8 cellular contexts compared by ENCODE assay signal in genomic region chr14:45253070-45253753, GRCh38. TPM values are rescaled to one million over a fixed set of nuclear protein-coding genes. Genes with fewer than 3 reads are reported as not detected.
A peak's percentile ranks its signal among the peaks of the same experiment; 100 is the strongest.
DNase-seq lines count a peak whose midpoint lies in the region; ATAC-seq and TF ChIP-seq lines count a peak whose summit lies in the region.

MIS18BP1 (minus strand) TSS chr14:45253202; CDS start chr14:45247286, 5,916 bp downstream.

- POLR2A ChIA-PET in BJ (lab: Charles Lee) = interaction anchor here (0.6 kb wide), 1 partner anchor 100 kb away, joined by 3 read pairs; no protein-coding TSS in a partner anchor

- peak within 1 kb of the TSS; percentile 74 for H3K4me3 ChIP-seq in BJ (ENCODE audit: low read depth, low read length)
- peak within 1 kb of the TSS; percentile 67 for H3K4me3 ChIP-seq in choroid plexus epithelial cell (ENCODE audit: low read depth, low read length)
- peak within 1 kb of the TSS; percentile 96 for H3K4me3 ChIP-seq in kidney epithelial cell (ENCODE audit: low read depth, low read length)

- TF ChIP-seq CTCF in BJ (IDR thresholded peaks at IDR 0.05; ENCODE audit: insufficient read depth, low read depth, low read length) = peak; percentile 75
- TF ChIP-seq CTCF in choroid plexus epithelial cell (conservative IDR thresholded peaks at IDR 0.05; ENCODE audit: low read depth, low read length) = peak; percentile 57
- TF ChIP-seq CTCF in kidney epithelial cell (IDR thresholded peaks at IDR 0.05; ENCODE audit: insufficient read depth, low read length, poor library complexity, severe bottlenecking) = peak; percentile 72

- DNase-seq in BJ (ENCODE audit: low read depth) (peak; percentile 85), GM19238 (ENCODE audit: insufficient read length, low spot score) (peak; percentile 53), NCI-H510A treated with DMSO at 0.1 percent for 48 hours (lab: John Stamatoyannopoulos, UW) (peak; percentile 93), choroid plexus epithelial cell (ENCODE audit: low read depth) (peak; percentile 97), kidney epithelial cell (ENCODE audit: low read depth) (peak; percentile 83)
- DNase-seq in activated CD4-positive, alpha-beta T cell treated with anti-CD3 and anti-CD28 coated beads for 24 hours (ENCODE audit: low read depth in 2 of 2) = peak; percentile 87 to 88
- peak; percentile 91 to 93 for DNase-seq in stimulated activated CD4-positive, alpha-beta T cell treated with anti-CD3 and anti-CD28 coated beads, Interleukin-15, amount 100 ng/mL, for 48 hours (ENCODE audit: low read depth in 2 of 2)

- no peaks in the 10 kb centered on the region for H3K27me3 ChIP-seq in BJ (ENCODE audit: control insufficient read depth, insufficient read depth, low read length)
- no peaks in the 10 kb centered on the region for H3K27me3 ChIP-seq in kidney epithelial cell (ENCODE audit: control insufficient read depth, insufficient read depth, low read length)

- no peaks in the 10 kb centered on the region for H3K36me3 ChIP-seq in BJ (ENCODE audit: control insufficient read depth, insufficient read depth, low read length)
- no peaks in the 10 kb centered on the region for H3K36me3 ChIP-seq in kidney epithelial cell (ENCODE audit: control insufficient read depth, insufficient read depth, low read length)

- CTCF ChIA-PET in BJ (lab: Yijun Ruan, JAX) = interaction anchor here (0.7 to 2.0 kb wide), 6 partner anchors 14 to 357 kb away, joined by 3 to 7 read pairs (median 3); a partner anchor contains a TSS

- ATAC-seq in HG03442 (IDR thresholded peaks at IDR 0.05; ENCODE audit: unreplicated experiment) = peak; percentile 75

RNA-seq across cellular contexts. Expression of gene MIS18BP1, which starts in this region (rescaled TPM):
- 8.3 and 13.9 TPM in 2 replicates for polyA plus RNA-seq in BJ (2011; rRNA removed)
- polyA minus RNA-seq in BJ (2011; rRNA and poly(A)+ RNA removed) = 3.4 and 5.6 TPM in 2 replicates
- 9.2 and 9.4 TPM in 2 replicates for total RNA-seq in kidney epithelial cell

Comparison
In these comparisons a context has a peak if more than half of its experiments do, and no peak if none do; other contexts are left out.
1. Peak in every context shown above with its lines: DNase-seq, ATAC-seq and H3K4me3 ChIP-seq.